1 cellular context compared by ENCODE assay signal in the genomic region with DNA sequence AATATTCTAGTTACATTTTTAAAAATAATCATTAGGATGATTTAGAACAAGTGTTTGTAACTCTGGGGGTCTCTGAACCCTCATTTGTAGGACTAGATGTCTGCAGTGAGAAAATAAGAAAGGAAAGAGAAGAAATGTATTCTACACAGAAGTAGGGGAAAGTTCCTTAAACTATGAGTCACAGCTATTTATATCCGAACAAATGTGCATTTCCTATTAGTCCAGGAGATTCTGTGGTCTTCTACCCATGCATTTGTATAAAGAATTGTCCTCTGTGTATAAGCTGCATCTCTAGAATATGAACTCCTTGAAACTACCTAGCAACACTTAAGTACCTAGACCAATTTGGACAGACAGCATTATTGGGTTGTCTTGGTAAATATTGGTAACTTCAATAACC.
TF ChIP-seq lines count a peak whose summit lies in the region.

No MANE protein-coding gene starts in this region.

TF ChIP-seq in HCT116, 20 proteins besides CTCF, POLR2A, EP300 and RAD21 (continued from another document):
- TF ChIP-seq REST (IDR thresholded peaks at IDR 0.05; ENCODE audit: low read depth) (no peak), YY1 (IDR thresholded peaks at IDR 0.05; ENCODE audit: extremely low read depth, insufficient replicate concordance, low read depth, low read length) (no peak), JUND (IDR thresholded peaks at IDR 0.05) (no peak), ZBTB33 (IDR thresholded peaks at IDR 0.05; ENCODE audit: extremely low read depth, insufficient replicate concordance, low read length) (no peak), FOSL1 (IDR thresholded peaks at IDR 0.05; ENCODE audit: low read depth) (no peak), EZH2 (IDR thresholded peaks at IDR 0.05) (no peak)
